In the genomic region with DNA sequence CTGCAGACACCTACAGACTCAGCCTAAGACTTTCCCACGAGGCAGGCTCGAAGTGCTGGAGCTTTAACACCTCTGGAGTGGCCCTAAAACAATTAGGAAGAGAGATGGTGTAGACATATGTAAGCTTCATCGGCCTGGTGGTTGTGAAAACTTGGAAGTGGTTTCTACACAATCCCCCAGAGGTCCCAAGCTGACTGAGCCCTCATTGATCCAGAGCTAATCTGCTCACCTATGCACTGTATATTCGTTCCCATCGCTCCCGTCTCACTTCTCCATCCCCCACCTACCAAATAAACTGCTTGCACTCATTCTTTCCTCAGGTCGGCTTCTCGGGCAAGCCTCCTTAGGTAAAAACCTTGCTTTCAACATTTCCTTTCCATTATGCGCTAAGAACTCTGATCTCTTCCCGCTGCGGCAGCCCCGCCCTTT, we compare ENCODE assay signal across 9 cellular contexts. TPM values are rescaled to one million over a fixed set of nuclear protein-coding genes. Genes with fewer than 3 reads are reported as not detected.
DNase-seq lines count a peak whose midpoint lies in the region; ATAC-seq, FAIRE-seq and TF ChIP-seq lines count a peak whose summit lies in the region.
"Had no signal": no experiment of that assay in that cellular context is flagged by ENCODE, and none has a peak within 500 bp of the region (broad histone marks: within the 10 kb centered on the region; RNA-seq: fewer than 3 reads in every experiment).

No MANE protein-coding gene starts in this region.

- 9% methylated on average over 12 of the region's 12 CpGs for WGBS in HUES64

- peak overlapping the region; percentile 67 for H3K4me3 ChIP-seq in CD8-positive, alpha-beta memory T cell (ENCODE audit: low read length)
- H3K4me3 ChIP-seq in HUES64 (ENCODE audit: low read length) (peak overlapping the region; percentile 78), neutrophil (ENCODE audit: low read depth in 1 of 2, low read length in 1 of 2) (peak overlapping the region; percentile 43 to 64)

- DNase-seq in CD8-positive, alpha-beta memory T cell = no peak
- no peak for DNase-seq in immature natural killer cell
- DNase-seq in osteocyte (ENCODE audit: extremely low spot score, unreplicated experiment) = no peak
- DNase-seq in NCI-H524 treated with DMSO at 0.1 percent for 48 hours (lab: John Stamatoyannopoulos, UW) = no peak

- H3K27me3 Mint-ChIP-seq in CD8-positive, alpha-beta memory T cell = no peaks in the 10 kb centered on the region
- peaks cover 0 to 7% (median 2%) of the 10 kb centered on the region in 3 donors for H3K27me3 Mint-ChIP-seq in immature natural killer cell (ENCODE audit: low read depth in 3 of 3)
- no peaks in the 10 kb centered on the region for H3K27me3 Mint-ChIP-seq in osteocyte (ENCODE audit: unreplicated experiment)

- no peak overlapping the region for H3K27ac Mint-ChIP-seq in CD8-positive, alpha-beta memory T cell
- no peak overlapping the region for H3K27ac Mint-ChIP-seq in immature natural killer cell
- no peak overlapping the region for H3K27ac Mint-ChIP-seq in osteocyte (ENCODE audit: unreplicated experiment)

- POLR2A ChIA-PET in CD8-positive, alpha-beta memory T cell (lab: Charles Lee) = interaction anchor here (1.0 to 2.1 kb wide), 8 partner anchors 37 to 656 kb away, joined by 3 to 22 read pairs (median 8); a partner anchor contains a TSS

- H3K9me3 ChIP-seq in CD8-positive, alpha-beta memory T cell (ENCODE audit: low read length) = peaks cover 13% of the 10 kb centered on the region
- H3K9me3 ChIP-seq in HUES64 (ENCODE audit: insufficient read depth, low read depth, low read length) (no peaks in the 10 kb centered on the region), neutrophil (peaks cover 28% of the 10 kb centered on the region)

- ATAC-seq in GM19035 (IDR thresholded peaks at IDR 0.05; ENCODE audit: unreplicated experiment) = no peak

- no peaks in the 10 kb centered on the region for H3K27me3 ChIP-seq in CD8-positive, alpha-beta memory T cell (ENCODE audit: insufficient read depth, low read length, poor library complexity, severe bottlenecking)
- H3K27me3 ChIP-seq in HUES64 (ENCODE audit: insufficient read depth, low read length) (no peaks in the 10 kb centered on the region), neutrophil (peaks cover 8% of the 10 kb centered on the region)

- FAIRE-seq in endometrium (lab: Jason Lieb, UNC) = peak; percentile 21
- FAIRE-seq: frontal cortex had no signal

- TF ChIP-seq CTCF in neutrophil (IDR thresholded peaks at IDR 0.05) (no peak), osteocyte (IDR thresholded peaks at IDR 0.05) (no peak)

- peaks cover 6 to 38% (median 24%) of the 10 kb centered on the region in 3 donors for H3K36me3 Mint-ChIP-seq in CD8-positive, alpha-beta memory T cell
- H3K36me3 Mint-ChIP-seq in immature natural killer cell = peaks cover 4 to 19% (median 11%) of the 10 kb centered on the region in 3 donors
- H3K36me3 Mint-ChIP-seq in osteocyte (ENCODE audit: unreplicated experiment) = peaks cover 17% of the 10 kb centered on the region

- H3K9ac ChIP-seq in HUES64 (ENCODE audit: low read depth, low read length) = peak overlapping the region; percentile 97

- H3K27ac ChIP-seq in CD8-positive, alpha-beta memory T cell (ENCODE audit: low read depth, low read length) = peak overlapping the region; percentile 86
- H3K27ac ChIP-seq in HUES64 (ENCODE audit: low read depth, low read length) = peak overlapping the region; percentile 94
- no peak overlapping the region for H3K27ac ChIP-seq in neutrophil

- H3K9me3 Mint-ChIP-seq in CD8-positive, alpha-beta memory T cell = peaks cover 14 to 29% (median 20%) of the 10 kb centered on the region in 5 donors
- H3K9me3 Mint-ChIP-seq in immature natural killer cell = peaks cover 0 to 5% (median 2%) of the 10 kb centered on the region in 6 donors
- peaks cover 21% of the 10 kb centered on the region for H3K9me3 Mint-ChIP-seq in osteocyte (ENCODE audit: unreplicated experiment)

- peaks cover 9% of the 10 kb centered on the region for H3K4me1 ChIP-seq in CD8-positive, alpha-beta memory T cell (ENCODE audit: insufficient read depth, low read length)
- H3K4me1 ChIP-seq in HUES64 (ENCODE audit: insufficient read depth, low read length) (peaks cover 11% of the 10 kb centered on the region), neutrophil (ENCODE audit: control insufficient read depth in 1 of 2, insufficient read depth in 1 of 2, low read depth in 1 of 2, low read length in 1 of 2) (peaks cover 14 to 17% of the 10 kb centered on the region in 2 experiments)

- H3K4me3 Mint-ChIP-seq in CD8-positive, alpha-beta memory T cell = no peak overlapping the region
- no peak overlapping the region for H3K4me3 Mint-ChIP-seq in immature natural killer cell
- H3K4me3 Mint-ChIP-seq in osteocyte (ENCODE audit: unreplicated experiment) = no peak overlapping the region

- CTCF ChIA-PET in CD8-positive, alpha-beta memory T cell (lab: Charles Lee) = interaction anchor here (1.1 to 1.6 kb wide), 2 partner anchors 39 to 89 kb away, joined by 3 to 7 read pairs; a partner anchor contains a TSS

- peaks cover 0 to 4% (median 0%) of the 10 kb centered on the region in 3 donors for H3K4me1 Mint-ChIP-seq in CD8-positive, alpha-beta memory T cell
- H3K4me1 Mint-ChIP-seq in immature natural killer cell = no peaks in the 10 kb centered on the region
- H3K4me1 Mint-ChIP-seq in osteocyte (ENCODE audit: unreplicated experiment) = no peaks in the 10 kb centered on the region

- H3K36me3 ChIP-seq in CD8-positive, alpha-beta memory T cell (ENCODE audit: insufficient read depth, low read length) = no peaks in the 10 kb centered on the region
- H3K36me3 ChIP-seq in HUES64 (ENCODE audit: insufficient read depth, low read length) (peaks cover 16% of the 10 kb centered on the region), neutrophil (no peaks in the 10 kb centered on the region)

RNA-seq across cellular contexts. Expression of a gene that starts 0.8 kb away (rescaled TPM):
- total RNA-seq in CD8-positive, alpha-beta memory T cell = 1 to 10 TPM; 3.9 to 4.1 TPM
- polyA plus RNA-seq in CD8-positive, alpha-beta memory T cell = 1.1 TPM
- 7.3 TPM for polyA plus RNA-seq in HUES64 (2013, experiment 1 of 2)
- polyA plus RNA-seq in HUES64 (2013, experiment 2 of 2) = 5.3 TPM
- 1 to 10 TPM in 2 of 3 donors, under 1 TPM in 1; 0.13 to 3.0 (median 2.1) TPM for polyA plus RNA-seq in immature natural killer cell
- total RNA-seq in osteocyte = 10.8 TPM in 2 replicates

RNA-seq across cellular contexts. Expression of a gene that starts 36.8 kb away (rescaled TPM):
- 1 to 10 TPM; 5.3 to 5.9 TPM for total RNA-seq in CD8-positive, alpha-beta memory T cell
- 5.1 TPM for polyA plus RNA-seq in CD8-positive, alpha-beta memory T cell
- 3.2 TPM for polyA plus RNA-seq in HUES64 (2013, experiment 1 of 2)
- 4.0 TPM for polyA plus RNA-seq in HUES64 (2013, experiment 2 of 2)
- 10 to 100 TPM in 1 of 3 donors, 1 to 10 TPM in 2; 3.7 to 10.4 (median 4.1) TPM for polyA plus RNA-seq in immature natural killer cell
- total RNA-seq in osteocyte = 7.3 and 8.1 TPM in 2 replicates

RNA-seq across cellular contexts. Expression of a gene that starts 38.7 kb away (rescaled TPM):
- 1 to 10 TPM; 7.4 to 8.0 TPM for total RNA-seq in CD8-positive, alpha-beta memory T cell
- 3.8 TPM for polyA plus RNA-seq in CD8-positive, alpha-beta memory T cell
- 7.8 TPM for polyA plus RNA-seq in HUES64 (2013, experiment 1 of 2)
- polyA plus RNA-seq in HUES64 (2013, experiment 2 of 2) = 8.7 TPM
- 1 to 10 TPM; 4.4 to 8.6 (median 5.0) TPM for polyA plus RNA-seq in immature natural killer cell
- total RNA-seq in osteocyte = 6.2 and 7.1 TPM in 2 replicates
